16 cellular contexts compared by ENCODE assay signal in the genomic region with DNA sequence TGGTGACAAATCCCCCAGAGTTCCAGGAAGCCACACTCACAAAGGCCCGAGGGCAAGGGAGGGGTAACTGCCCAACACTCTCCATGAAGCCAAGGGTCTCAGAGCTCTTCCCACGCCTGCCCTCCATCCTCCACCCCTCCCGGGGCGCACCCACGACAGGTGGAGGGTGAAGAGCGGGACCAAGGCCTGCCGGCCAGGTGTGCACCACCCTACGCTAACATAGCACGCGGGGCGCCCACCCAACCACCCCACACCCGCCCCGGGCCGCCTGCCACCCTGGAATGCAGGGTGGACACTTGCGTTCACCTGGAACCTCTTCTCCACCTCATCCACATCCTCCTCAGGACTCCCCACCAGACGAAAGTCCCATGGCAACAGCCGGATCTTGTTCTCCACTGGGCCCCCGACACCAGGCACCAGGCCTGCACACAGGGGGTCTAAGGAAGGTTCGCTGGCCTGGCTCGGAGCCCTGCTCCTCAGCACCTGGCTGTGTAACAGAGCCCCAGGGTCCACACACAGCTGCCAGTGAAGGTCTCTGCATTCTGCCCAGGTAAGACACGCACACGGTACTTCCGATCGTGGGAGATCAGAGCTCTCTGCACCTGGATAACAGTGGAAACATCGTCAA. TPM values are rescaled to one million over a fixed set of nuclear protein-coding genes. Genes with fewer than 3 reads are reported as not detected.
DNase-seq lines count a peak whose midpoint lies in the region; ATAC-seq, FAIRE-seq and TF ChIP-seq lines count a peak whose summit lies in the region.
"Had no signal": no experiment of that assay in that cellular context is flagged by ENCODE, and none has a peak within 500 bp of the region (broad histone marks: within the 10 kb centered on the region; RNA-seq: fewer than 3 reads in every experiment).

No MANE protein-coding gene starts in this region.

- H3K36me3 ChIP-seq in astrocyte (ENCODE audit: insufficient read depth, low read length) (peaks cover 3% of the 10 kb centered on the region), neural progenitor cell (no peaks in the 10 kb centered on the region), body of pancreas (replicated peaks in 1 of 2; ENCODE audit: insufficient read depth in 1 of 2, low read depth in 2 of 2) (no peaks in the 10 kb centered on the region)

- no peak for TF ChIP-seq CTCF in astrocyte (IDR thresholded peaks at IDR 0.05; ENCODE audit: insufficient read depth, low read depth, low read length)
- TF ChIP-seq CTCF in neural progenitor cell (IDR thresholded peaks at IDR 0.05) = no peak
- TF ChIP-seq CTCF in omental fat pad (IDR thresholded peaks at IDR 0.05) = no peak
- TF ChIP-seq CTCF in body of pancreas (IDR thresholded peaks at IDR 0.05) = no peak

- no peak overlapping the region for H2AFZ ChIP-seq in astrocyte (ENCODE audit: low read depth, low read length)
- no peak overlapping the region for H2AFZ ChIP-seq in neural progenitor cell (replicated peaks)

- no peaks in the 10 kb centered on the region for H3K79me2 ChIP-seq in astrocyte (ENCODE audit: insufficient read depth, low read length)
- H3K79me2 ChIP-seq in neural progenitor cell (ENCODE audit: low read depth) = peaks cover 3% of the 10 kb centered on the region

- no peak overlapping the region for H3K4me2 ChIP-seq in astrocyte (ENCODE audit: low read length)
- no peak overlapping the region for H3K4me2 ChIP-seq in neural progenitor cell
- H3K4me2 ChIP-seq: KMS-11 had no signal

- H3K27me3 Mint-ChIP-seq in astrocyte (ENCODE audit: low read depth, unreplicated experiment) (no peaks in the 10 kb centered on the region), neural progenitor cell (ENCODE audit: insufficient read depth, low read depth) (no peaks in the 10 kb centered on the region)
- H3K27me3 Mint-ChIP-seq: CD4-positive, alpha-beta T cell had no signal

- H3K27ac ChIP-seq in astrocyte (ENCODE audit: low read depth, low read length) (no peak overlapping the region), neural progenitor cell (no peak overlapping the region), body of pancreas (no peak overlapping the region)
- H3K27ac ChIP-seq: KMS-11 had no signal

- WGBS in body of pancreas, 2 donors = 91 to 93% methylated on average over 20 to 25 of the region's 25 CpGs

- H3K9me3 ChIP-seq in astrocyte (ENCODE audit: insufficient read depth, low read depth, low read length) (no peaks in the 10 kb centered on the region), neural progenitor cell (ENCODE audit: low read depth) (no peaks in the 10 kb centered on the region), body of pancreas (no peaks in the 10 kb centered on the region)

- H3K4me3 Mint-ChIP-seq in astrocyte (ENCODE audit: unreplicated experiment) (no peak overlapping the region), neural progenitor cell (no peak overlapping the region)
- H3K4me3 Mint-ChIP-seq: CD4-positive, alpha-beta T cell had no signal

- no peak overlapping the region for H3K4me3 ChIP-seq in astrocyte (ENCODE audit: insufficient read depth, low read depth, low read length)
- H3K4me3 ChIP-seq in neural progenitor cell = no peak overlapping the region
- H3K4me3 ChIP-seq in body of pancreas = no peak overlapping the region

- H3K27me3 ChIP-seq in astrocyte (ENCODE audit: insufficient read depth, low read length) (no peaks in the 10 kb centered on the region), neural progenitor cell (no peaks in the 10 kb centered on the region), body of pancreas (no peaks in the 10 kb centered on the region)

- FAIRE-seq in astrocyte (lab: Jason Lieb, UNC) = no peak
- FAIRE-seq: H54 had no signal

- intact Hi-C loops in cardiac septum (cut with DNase I) (no loop called here), left cardiac atrium (cut with DNase I) (loop anchor here (10.0 kb wide), 1 partner anchor 535 kb away; no protein-coding TSS in a partner anchor), body of pancreas (cut with DNase I) (loop anchor here (10.0 kb wide), 1 partner anchor 535 kb away; no protein-coding TSS in a partner anchor)

- ATAC-seq in left cardiac atrium (no peak), omental fat pad (ENCODE audit: low FRiP score) (no peak), body of pancreas (no peak)

- H3K9ac ChIP-seq in astrocyte (ENCODE audit: low read length) (no peak overlapping the region), neural progenitor cell (no peak overlapping the region)
- H3K9ac ChIP-seq: KMS-11 had no signal

- DNase-seq in cardiac septum (ENCODE audit: low spot score) = peak; percentile 70
- no peak for DNase-seq in left cardiac atrium
- no peak for DNase-seq in astrocyte (ENCODE audit: low read depth)
- DNase-seq in neural progenitor cell (ENCODE audit: low spot score) = no peak
- DNase-seq in NCI-H748 (lab: John Stamatoyannopoulos, UW; ENCODE audit: unreplicated experiment) = no peak
- DNase-seq in omental fat pad (ENCODE audit: low spot score) = no peak
- no peak for DNase-seq in body of pancreas
- DNase-seq: ACHN; CD4-positive, alpha-beta T cell; DMS53; NCI-H1436; NCI-H2029 treated with DMSO at 0.1 percent for 48 hours; NCI-H774; RPMI8226 had no signal

- no peaks in the 10 kb centered on the region for H3K9me3 Mint-ChIP-seq in astrocyte (ENCODE audit: unreplicated experiment)
- peaks cover 7% of the 10 kb centered on the region for H3K9me3 Mint-ChIP-seq in neural progenitor cell
- H3K9me3 Mint-ChIP-seq: CD4-positive, alpha-beta T cell had no signal

- H3K27ac Mint-ChIP-seq in astrocyte (ENCODE audit: unreplicated experiment) = peak overlapping the region; percentile 47
- peak overlapping the region; percentile 50 for H3K27ac Mint-ChIP-seq in neural progenitor cell
- H3K27ac Mint-ChIP-seq: CD4-positive, alpha-beta T cell had no signal

- H3K4me1 Mint-ChIP-seq in astrocyte (ENCODE audit: low read depth, unreplicated experiment) = peaks cover 17% of the 10 kb centered on the region
- H3K4me1 Mint-ChIP-seq in neural progenitor cell = peaks cover 26% of the 10 kb centered on the region

- no peaks in the 10 kb centered on the region for H3F3A ChIP-seq in neural progenitor cell (ENCODE audit: low read depth)

- H3K4me1 ChIP-seq in astrocyte (ENCODE audit: insufficient read depth, low read length) = no peaks in the 10 kb centered on the region
- no peaks in the 10 kb centered on the region for H3K4me1 ChIP-seq in neural progenitor cell
- H3K4me1 ChIP-seq in body of pancreas = no peaks in the 10 kb centered on the region

- H3K36me3 Mint-ChIP-seq in astrocyte (ENCODE audit: low read depth, unreplicated experiment) = peaks cover 34% of the 10 kb centered on the region
- H3K36me3 Mint-ChIP-seq in neural progenitor cell = peaks cover 26% of the 10 kb centered on the region

- H4K20me1 ChIP-seq in astrocyte (ENCODE audit: insufficient read depth, low read length) (peaks cover 19% of the 10 kb centered on the region), neural progenitor cell (ENCODE audit: low read depth) (peaks cover 15% of the 10 kb centered on the region)

- TF ChIP-seq POLR2A in body of pancreas (IDR thresholded peaks at IDR 0.05) = no peak

RNA-seq across cellular contexts. Expression of gene MAD1L1, which starts 32.7 kb away (rescaled TPM):
- total RNA-seq in cardiac septum = 13.5 TPM
- total RNA-seq in left cardiac atrium = 10 to 100 TPM; 18.9 to 24.9 TPM
- total RNA-seq in astrocyte = 32.3 and 32.5 TPM in 2 replicates
- 23.7 and 46.6 TPM in 2 replicates for total RNA-seq in neural progenitor cell (ENCODE audit: low replicate concordance)
- total RNA-seq in omental fat pad = 10 to 100 TPM; 18.4 to 39.1 (median 25.7) TPM
- 10 to 100 TPM; 14.0 to 66.9 TPM for total RNA-seq in body of pancreas

RNA-seq across cellular contexts. Expression of gene MRM2, which starts 41.9 kb away (rescaled TPM):
- 15.6 TPM for total RNA-seq in cardiac septum
- total RNA-seq in left cardiac atrium = 10 to 100 TPM; 18.9 TPM
- 22.5 and 22.6 TPM in 2 replicates for total RNA-seq in astrocyte
- total RNA-seq in neural progenitor cell (ENCODE audit: low replicate concordance) = 30.6 and 34.3 TPM in 2 replicates
- 10 to 100 TPM; 11.9 to 15.4 (median 13.3) TPM for total RNA-seq in omental fat pad
- 1 to 10 TPM; 7.6 to 8.8 TPM for total RNA-seq in body of pancreas

RNA-seq across cellular contexts. Expression of gene NUDT1, which starts 42.0 kb away (rescaled TPM):
- total RNA-seq in cardiac septum = 9.6 TPM
- 10 to 100 TPM; 15.4 to 15.8 TPM for total RNA-seq in left cardiac atrium
- total RNA-seq in astrocyte = 10.2 and 12.0 TPM in 2 replicates
- 29.6 and 63.9 TPM in 2 replicates for total RNA-seq in neural progenitor cell (ENCODE audit: low replicate concordance)
- total RNA-seq in omental fat pad = 10 to 100 TPM; 15.3 to 24.0 (median 16.8) TPM
- total RNA-seq in body of pancreas = 10 to 100 TPM in 1 of 2 donors, not detected in 1; 26.2 TPM
